ENCODE assay signal across 29 cellular contexts in the genomic region with DNA sequence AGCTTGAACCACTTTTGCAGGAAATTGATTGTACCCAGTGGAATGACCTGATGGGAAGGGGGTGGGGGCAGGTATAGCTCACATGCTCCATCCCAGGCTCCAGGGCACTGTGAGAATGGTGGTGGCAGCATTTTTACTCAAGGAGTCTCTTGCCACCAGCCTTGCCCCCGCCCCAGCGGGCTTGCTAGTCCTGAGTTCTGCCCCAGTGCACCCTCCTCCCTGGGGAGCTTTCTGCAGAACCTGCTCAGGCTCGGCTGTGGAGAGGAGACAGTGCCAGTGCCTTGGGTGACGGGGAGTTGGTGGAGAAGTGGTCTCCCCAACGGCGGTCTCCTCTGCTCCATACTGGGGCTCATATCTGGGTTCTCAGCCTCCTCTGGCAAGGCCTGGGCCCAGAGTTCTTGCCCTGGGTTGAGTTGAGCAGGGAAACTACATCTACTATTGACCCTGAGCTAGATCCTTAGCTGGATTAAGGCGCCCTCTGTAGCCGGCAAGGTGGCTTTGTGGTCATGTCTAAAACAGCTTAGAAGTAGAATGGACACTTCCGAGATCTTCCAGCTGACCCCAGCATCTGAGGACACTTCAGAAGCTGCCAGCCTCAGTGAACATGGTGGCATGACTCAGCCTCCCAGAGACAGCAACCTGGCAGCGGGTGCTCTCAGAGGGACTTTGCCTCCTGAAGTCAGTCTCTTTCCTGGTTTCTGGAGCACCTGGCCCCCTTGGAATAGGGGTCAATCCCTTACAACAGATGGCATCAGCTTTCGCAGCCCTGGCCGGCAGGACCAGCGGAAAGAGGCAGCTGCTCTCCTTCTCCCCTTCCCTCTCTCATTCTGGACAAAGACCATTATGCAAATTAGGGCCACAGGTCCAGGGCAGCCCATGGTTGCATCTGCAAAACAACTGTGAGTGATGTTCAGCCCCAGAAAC.
"Had no signal": no experiment of that assay in that cellular context is flagged by ENCODE, and none has a peak within 500 bp of the region (broad histone marks: within the 10 kb centered on the region; RNA-seq: fewer than 3 reads in every experiment).

No MANE protein-coding gene starts in this region.

- ATAC-seq: SK-N-SH treated with all-trans-retinoic acid at 6 μM for 48 hours had no signal

- H3K27ac Mint-ChIP-seq: activated B cell treated with CpG ODN at 0.5 μM for 24 hours; activated CD4-positive, alpha-beta memory T cell treated with anti-CD3 and anti-CD28 coated beads, Interleukin-2, amount 10 ng/mL, durations not matched to agents 7 days and 5 days; activated naive CD4-positive, alpha-beta T cell treated with anti-CD3 and anti-CD28 coated beads, Interleukin-2, amount 10 ng/mL, durations not matched to agents 7 days and 5 days; activated naive CD8-positive, alpha-beta T cell treated with anti-CD3 and anti-CD28 coated beads for 36 hours; activated T-helper 2 cell treated with anti-CD3 and anti-CD28 coated beads, Interferon-gamma antibody, Interleukin-2, Interleukin-4, amounts not matched to agents 10 μg/mL and 5 μg/mL and 100 μg/mL, durations not matched to agents 14 hours and 24 hours and 36 hours; T-helper 1 cell treated with Interleukin-12 subunit alpha and Interleukin-12 subunit beta and Interleukin-4 antibody, amounts not matched to agents 30 μg/mL and 1 μg/mL, for 36 hours had no signal

- DNase-seq: activated B cell treated with CpG ODN at 0.5 μM for 24 hours; activated CD4-positive, alpha-beta memory T cell treated with anti-CD3 and anti-CD28 coated beads, Interleukin-2, amount 10 ng/mL, durations not matched to agents 7 days and 5 days; activated CD4-positive, alpha-beta T cell treated with anti-CD3 and anti-CD28 coated beads, Interleukin-2, amount 50 U/mL, for 1 hour; activated gamma-delta T cell treated with Interleukin-2 at 50 U/mL for 16 hours; activated naive CD4-positive, alpha-beta T cell treated with anti-CD3 and anti-CD28 coated beads, Interleukin-2, amount 10 ng/mL, durations not matched to agents 7 days and 5 days; activated naive CD8-positive, alpha-beta T cell treated with anti-CD3 and anti-CD28 coated beads for 36 hours; activated T-cell treated with anti-CD3 and anti-CD28 coated beads for 4 hours; activated T-cell treated with anti-CD3 and anti-CD28 coated beads, Interleukin-2, amount 50 U/mL, for 48 hours; brain microvascular endothelial cell; MM.1S; NCI-H1105; NCI-H1436; NCI-H1694 treated with DMSO at 0.1 percent for 48 hours; NCI-H2029 treated with DMSO at 0.1 percent for 48 hours; NCI-H345; NCI-H510A; NCI-H774; NK-92 treated with Interleukin-12 subunit alpha and Interleukin-12 subunit beta, amount 100 ng/mL, for 24 hours; OCI-M1; Peyer's patch; Right ventricle myocardium superior; SW 1271 had no signal

- H3K9me3 Mint-ChIP-seq: activated B cell treated with CpG ODN at 0.5 μM for 24 hours; activated naive CD4-positive, alpha-beta T cell treated with anti-CD3 and anti-CD28 coated beads, Interleukin-2, amount 10 ng/mL, durations not matched to agents 7 days and 5 days; activated naive CD8-positive, alpha-beta T cell treated with anti-CD3 and anti-CD28 coated beads for 36 hours; activated T-helper 2 cell treated with anti-CD3 and anti-CD28 coated beads, Interferon-gamma antibody, Interleukin-2, Interleukin-4, amounts not matched to agents 10 μg/mL and 5 μg/mL and 100 μg/mL, durations not matched to agents 14 hours and 24 hours and 36 hours; T-helper 1 cell treated with Interleukin-12 subunit alpha and Interleukin-12 subunit beta and Interleukin-4 antibody, amounts not matched to agents 30 μg/mL and 1 μg/mL, for 36 hours had no signal

- H3K4me1 ChIP-seq: Peyer's patch, SJCRH30 had no signal

- H3K27me3 ChIP-seq: brain microvascular endothelial cell, Peyer's patch, SJCRH30 had no signal

- H3K9me3 ChIP-seq: Peyer's patch, SJCRH30 had no signal

- H3K36me3 ChIP-seq: brain microvascular endothelial cell, cardiac muscle cell, Peyer's patch, SJCRH30 had no signal

- H3K36me3 Mint-ChIP-seq: activated naive CD4-positive, alpha-beta T cell treated with anti-CD3 and anti-CD28 coated beads, Interleukin-2, amount 10 ng/mL, durations not matched to agents 7 days and 5 days; activated naive CD8-positive, alpha-beta T cell treated with anti-CD3 and anti-CD28 coated beads for 36 hours had no signal

- H3K4me3 ChIP-seq: cardiac muscle cell, Peyer's patch, SJCRH30 had no signal

- H3K4me1 Mint-ChIP-seq: activated B cell treated with CpG ODN at 0.5 μM for 24 hours; activated CD4-positive, alpha-beta memory T cell treated with anti-CD3 and anti-CD28 coated beads, Interleukin-2, amount 10 ng/mL, durations not matched to agents 7 days and 5 days; activated naive CD4-positive, alpha-beta T cell treated with anti-CD3 and anti-CD28 coated beads, Interleukin-2, amount 10 ng/mL, durations not matched to agents 7 days and 5 days; activated naive CD8-positive, alpha-beta T cell treated with anti-CD3 and anti-CD28 coated beads for 36 hours had no signal

- H3K4me3 Mint-ChIP-seq: activated B cell treated with CpG ODN at 0.5 μM for 24 hours; activated CD4-positive, alpha-beta memory T cell treated with anti-CD3 and anti-CD28 coated beads, Interleukin-2, amount 10 ng/mL, durations not matched to agents 7 days and 5 days; activated naive CD4-positive, alpha-beta T cell treated with anti-CD3 and anti-CD28 coated beads, Interleukin-2, amount 10 ng/mL, durations not matched to agents 7 days and 5 days; activated naive CD8-positive, alpha-beta T cell treated with anti-CD3 and anti-CD28 coated beads for 36 hours; T-helper 1 cell treated with Interleukin-12 subunit alpha and Interleukin-12 subunit beta and Interleukin-4 antibody, amounts not matched to agents 30 μg/mL and 1 μg/mL, for 36 hours had no signal

- H3K27me3 Mint-ChIP-seq: activated B cell treated with CpG ODN at 0.5 μM for 24 hours; activated CD4-positive, alpha-beta memory T cell treated with anti-CD3 and anti-CD28 coated beads, Interleukin-2, amount 10 ng/mL, durations not matched to agents 7 days and 5 days; activated naive CD4-positive, alpha-beta T cell treated with anti-CD3 and anti-CD28 coated beads, Interleukin-2, amount 10 ng/mL, durations not matched to agents 7 days and 5 days; activated naive CD8-positive, alpha-beta T cell treated with anti-CD3 and anti-CD28 coated beads for 36 hours had no signal

- H3K9ac ChIP-seq: KMS-11 had no signal

- H3K27ac ChIP-seq: brain microvascular endothelial cell, cardiac muscle cell, KMS-11, Peyer's patch, RWPE1, SJCRH30 had no signal
